In the genomic region with DNA sequence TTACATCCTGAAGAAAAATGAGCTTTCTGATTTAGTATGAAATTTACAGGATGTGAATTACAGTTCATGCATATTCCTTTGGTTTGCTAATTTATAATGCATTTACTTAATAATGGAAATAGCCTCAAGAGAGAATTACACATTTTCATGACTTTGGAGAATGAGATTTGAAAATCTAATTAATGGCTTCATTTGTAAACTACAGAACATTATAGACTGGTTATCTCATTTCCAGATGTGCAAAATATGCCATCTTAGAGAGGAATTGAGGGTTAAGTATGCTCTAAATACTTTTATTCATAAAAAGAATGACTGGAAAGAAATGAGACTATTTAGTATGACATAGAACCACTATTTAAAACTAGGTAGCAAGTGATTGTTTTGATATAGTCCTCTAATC, we compare ENCODE assay signal across 9 cellular contexts.
"Had no signal": no experiment of that assay in that cellular context is flagged by ENCODE, and none has a peak within 500 bp of the region (broad histone marks: within the 10 kb centered on the region; RNA-seq: fewer than 3 reads in every experiment).

No MANE protein-coding gene starts in this region.

- H3K27ac Mint-ChIP-seq: IgD-negative memory B cell had no signal

- H2AFZ ChIP-seq: GM23248 had no signal

- H3K4me1 Mint-ChIP-seq: IgD-negative memory B cell had no signal

- H3K4me3 Mint-ChIP-seq: H9, IgD-negative memory B cell had no signal

- H3K27ac ChIP-seq: GM23248, HL-60 had no signal

- H3K9me3 Mint-ChIP-seq: IgD-negative memory B cell had no signal

- ATAC-seq: HepG2 had no signal

- FAIRE-seq: H1, H54, HepG2 had no signal

- H3K4me3 ChIP-seq: GM23248 had no signal

- H3K36me3 Mint-ChIP-seq: IgD-negative memory B cell had no signal

- DNase-seq: GM23248, H9, HCEC 1CT, KBM-7 had no signal

- H3K27me3 Mint-ChIP-seq: IgD-negative memory B cell had no signal
